In the genomic region with DNA sequence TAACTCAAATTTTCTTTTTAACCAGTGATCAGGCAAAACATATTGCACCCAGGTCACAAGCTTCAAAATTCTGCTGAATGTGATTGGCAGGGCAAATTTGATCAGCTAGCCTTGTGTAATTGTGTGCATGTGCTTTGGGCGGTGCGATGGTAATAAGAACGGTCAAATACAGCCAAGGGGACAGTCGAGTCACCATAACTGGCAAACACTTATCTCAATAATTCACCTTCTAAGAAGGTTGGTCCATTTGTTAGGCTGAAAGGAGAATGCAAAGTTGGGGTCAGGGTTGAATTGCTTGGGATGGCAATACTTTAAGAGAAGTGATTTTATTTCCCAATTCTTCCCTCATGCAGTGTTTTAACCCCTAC, we compare ENCODE assay signal across 7 cellular contexts.
"Had no signal": no experiment of that assay in that cellular context is flagged by ENCODE, and none has a peak within 500 bp of the region (broad histone marks: within the 10 kb centered on the region; RNA-seq: fewer than 3 reads in every experiment).

No MANE protein-coding gene starts in this region.

- H2AFZ ChIP-seq: GM23248 had no signal

- H3K9ac ChIP-seq: GM23248 had no signal

- H3K27ac ChIP-seq: GM23248 had no signal

- H3K27ac Mint-ChIP-seq: HFFc6 had no signal

- DNase-seq: GM23248, GOT3, HCEC 1CT, HFFc6 had no signal

- ATAC-seq: HCT116 had no signal

- H3K9me3 Mint-ChIP-seq: H9, HFFc6 had no signal

- H3K9me3 ChIP-seq: HAP-1 had no signal

- H3K4me3 Mint-ChIP-seq: H9, HFFc6 had no signal

- H3K36me3 ChIP-seq: HAP-1 had no signal

- H3K4me3 ChIP-seq: GM23248, HAP-1 had no signal
